8 cellular contexts compared by ENCODE assay signal in genomic region chr18:76491801-76492668, GRCh38. TPM values are rescaled to one million over a fixed set of nuclear protein-coding genes. Genes with fewer than 3 reads are reported as not detected.
DNase-seq lines count a peak whose midpoint lies in the region; ATAC-seq, FAIRE-seq and TF ChIP-seq lines count a peak whose summit lies in the region.

No MANE protein-coding gene starts in this region.

- no peak for TF ChIP-seq CTCF in brain (conservative IDR thresholded peaks at IDR 0.05)

- H3K36me3 Mint-ChIP-seq in brain (no peaks in the 10 kb centered on the region), immature natural killer cell (no peaks in the 10 kb centered on the region)

- H3K27me3 ChIP-seq in small intestine (ENCODE audit: control insufficient read depth in 2 of 2, insufficient read depth in 2 of 2, low read length in 2 of 2) = no peaks in the 10 kb centered on the region

- no peaks in the 10 kb centered on the region for H3K36me3 ChIP-seq in small intestine (ENCODE audit: control insufficient read depth in 2 of 2, insufficient read depth in 2 of 2, low read length in 2 of 2)

- H3K27ac ChIP-seq in small intestine (ENCODE audit: low read depth in 1 of 2, low read length in 1 of 2) = peak overlapping the region; percentile 71 to 86

- H3K27ac Mint-ChIP-seq in brain (peak overlapping the region; percentile 82 to 98 (median 87)), immature natural killer cell (peak overlapping the region; percentile 77 to 91 (median 85))

- H3K4me3 ChIP-seq in small intestine (ENCODE audit: low read depth in 1 of 2, low read length in 2 of 2) = peak overlapping the region; percentile 71 to 74

- no peaks in the 10 kb centered on the region for H3K9me3 ChIP-seq in small intestine (ENCODE audit: control insufficient read depth, low read depth)

- peak overlapping the region; percentile 86 to 95 (median 90) for H3K4me3 Mint-ChIP-seq in brain
- H3K4me3 Mint-ChIP-seq in immature natural killer cell = peak overlapping the region; percentile 87 to 99 (median 96)

- H3K9me3 Mint-ChIP-seq in brain (peaks cover 0 to 2% (median 0%) of the 10 kb centered on the region in 5 experiments), immature natural killer cell (no peaks in the 10 kb centered on the region)

- 0 to 1% (median 0%) methylated on average over 63 to 67 of the region's 67 CpGs for WGBS in small intestine, 3 donors

- peaks cover 0 to 2% of the 10 kb centered on the region in 2 donors for H3K4me1 ChIP-seq in small intestine (ENCODE audit: control insufficient read depth in 2 of 2, insufficient read depth in 1 of 2, low read depth in 1 of 2, low read length in 1 of 2)

- H3K4me1 Mint-ChIP-seq in brain = peaks cover 45% of the 10 kb centered on the region
- peaks cover 47 to 50% of the 10 kb centered on the region in 2 donors for H3K4me1 Mint-ChIP-seq in immature natural killer cell

- H3K27me3 Mint-ChIP-seq in brain (peaks cover 15% of the 10 kb centered on the region), immature natural killer cell (ENCODE audit: low read depth in 3 of 3) (peaks cover 12 to 44% (median 28%) of the 10 kb centered on the region in 3 donors)

- FAIRE-seq in small intestine (lab: Jason Lieb, UNC) = no peak

- ATAC-seq in HG02588 (IDR thresholded peaks at IDR 0.05; ENCODE audit: unreplicated experiment) = peak; percentile 2

- peak; percentile 59 for DNase-seq in D341Med (ENCODE audit: low spot score)
- peak; percentile 65 for DNase-seq in RKO (ENCODE audit: low spot score)
- DNase-seq in immature natural killer cell = no peak
- peak; percentile 40 for DNase-seq in small intestine
- DNase-seq in occipital lobe (lab: John Stamatoyannopoulos, UW) = no peak
- DNase-seq in GOT3 (lab: John Stamatoyannopoulos, UW) = no peak

RNA-seq across cellular contexts. Expression of gene ZNF516, which starts 3.0 kb away (rescaled TPM):
- polyA plus RNA-seq in brain (ENCODE audit: insufficient read depth, low read depth, low replicate concordance) = 29.0 TPM
- polyA plus RNA-seq in immature natural killer cell = 1 to 10 TPM; 1.2 to 6.1 (median 2.0) TPM
- 1 to 10 TPM; 4.6 to 6.9 (median 6.1) TPM for polyA plus RNA-seq in small intestine
- total RNA-seq in occipital lobe = 15.0 TPM

Comparison
In these comparisons a context has a peak if more than half of its experiments do, and no peak if none do; other contexts are left out.
1. DNase-seq: peak in D341Med (single experiment), RKO (single experiment) and small intestine (single experiment); none in immature natural killer cell (0 of 3), occipital lobe (single experiment) and GOT3 (single experiment).